Comparison of ENCODE assay signal across 1 cellular context in genomic region chr7:50449881-50450690, GRCh38.
TF ChIP-seq lines count a peak whose summit lies in the region.

TSS of gene FIGNL1 (minus strand) at chr7:50450350. CDS start at chr7:50447287, 3,063 bp downstream.

TF ChIP-seq in K562, 482 proteins besides CTCF, POLR2A, EP300 and RAD21 (continued from another document and continues in another):
- TF ChIP-seq ZFP91 (CRISPR knock-in tag; IDR thresholded peaks at IDR 0.05) (peak; percentile 50; the same call in 1 of the 2 replicates), ZNF311 (CRISPR knock-in tag; IDR thresholded peaks at IDR 0.05) (no peak), MEF2A (IDR thresholded peaks at IDR 0.05; ENCODE audit: control insufficient read depth, low read depth, low read length) (no peak), ADNP (tag; IDR thresholded peaks at IDR 0.05) (no peak), SMARCA5 (IDR thresholded peaks at IDR 0.05) (no peak), DMBX1 (CRISPR knock-in tag; IDR thresholded peaks at IDR 0.05; ENCODE audit: borderline replicate concordance) (peak; percentile 48; the same call in 1 of the 2 replicates), POLR3G (IDR thresholded peaks at IDR 0.05; ENCODE audit: extremely low read depth, insufficient read length, insufficient replicate concordance) (no peak), KDM1A (IDR thresholded peaks at IDR 0.05) (no peak), NELFE (IDR thresholded peaks at IDR 0.05; ENCODE audit: insufficient read depth, insufficient read length) (no peak), NKRF (IDR thresholded peaks at IDR 0.05; ENCODE audit: borderline replicate concordance) (peak; percentile 72; the same call in 1 of the 2 replicates), PHF8 (IDR thresholded peaks at IDR 0.05; ENCODE audit: borderline replicate concordance, low read length) (peak; percentile 79; the same call in 1 of the 2 replicates), TBP (optimal IDR thresholded peaks at IDR 0.05; ENCODE audit: low read depth, low read length) (peak; percentile 65), SMARCE1 (IDR thresholded peaks at IDR 0.05) (no peak), NEUROD1 (IDR thresholded peaks at IDR 0.05; ENCODE audit: borderline replicate concordance, low read depth, low read length, partially characterized antibody) (peak; percentile 25), CREB1 (IDR thresholded peaks at IDR 0.05) (peak; percentile 75; the same call in 1 of the 2 replicates), CREB1 (CRISPR knock-in tag; IDR thresholded peaks at IDR 0.05) (peak; percentile 72), KAT8 (IDR thresholded peaks at IDR 0.05; ENCODE audit: low read depth) (no peak), SRSF1 (IDR thresholded peaks at IDR 0.05; ENCODE audit: low read depth, low read length) (no peak), SAFB2 (IDR thresholded peaks at IDR 0.05; ENCODE audit: borderline replicate concordance, low read depth, low read length, severe bottlenecking) (no peak), ZBED1 (IDR thresholded peaks at IDR 0.05) (0 out of 2 replicates have a peak, but pooled peaks have one; percentile 25), ZNF324 (CRISPR knock-in tag; IDR thresholded peaks at IDR 0.05) (no peak), KDM4B (IDR thresholded peaks at IDR 0.05; ENCODE audit: borderline replicate concordance in 2 of 2, low read depth in 1 of 2) (no peak), MTA3 (IDR thresholded peaks at IDR 0.05; ENCODE audit: borderline replicate concordance) (peak; percentile 66; the same call in 1 of the 2 replicates), SP1 (CRISPR knock-in tag; IDR thresholded peaks at IDR 0.05) (peak; percentile 60), FOXK1 (CRISPR knock-in tag; IDR thresholded peaks at IDR 0.05; ENCODE audit: borderline replicate concordance) (0 out of 2 replicates have a peak, but pooled peaks have one; percentile 48), POLR2B (IDR thresholded peaks at IDR 0.05; ENCODE audit: low read depth, partially characterized antibody) (peak; percentile 76), LEF1 (IDR thresholded peaks at IDR 0.05) (no peak), TAF7 (tag; IDR thresholded peaks at IDR 0.05) (peak; percentile 49; the same call in 1 of the 2 replicates), NR2C2 (CRISPR knock-in tag; IDR thresholded peaks at IDR 0.05) (peak; percentile 68), NR2C2 (tag; IDR thresholded peaks at IDR 0.05) (peak; percentile 59), ETV6 (IDR thresholded peaks at IDR 0.05; ENCODE audit: borderline replicate concordance in 1 of 2, low read depth in 2 of 2, low read length in 1 of 2) (no peak), ETV6 (CRISPR knock-in tag; IDR thresholded peaks at IDR 0.05; ENCODE audit: borderline replicate concordance) (peak; percentile 50; the same call in 1 of the 2 replicates), RFX1 (IDR thresholded peaks at IDR 0.05) (no peak), EWSR1 (IDR thresholded peaks at IDR 0.05; ENCODE audit: borderline replicate concordance, low read depth, partially characterized antibody) (no peak), FOS (IDR thresholded peaks at IDR 0.05; ENCODE audit: extremely low read depth, insufficient read length) (no peak), HDAC2 (IDR thresholded peaks at IDR 0.05) (0 out of 2 replicates have a peak, but pooled peaks have one; percentile 48), GATAD2B (IDR thresholded peaks at IDR 0.05; ENCODE audit: borderline replicate concordance) (0 out of 2 replicates have a peak, but pooled peaks have one; percentile 59), MTF1 (CRISPR knock-in tag; IDR thresholded peaks at IDR 0.05; ENCODE audit: borderline replicate concordance) (0 out of 2 replicates have a peak, but pooled peaks have one; percentile 64), PTRF (tag; IDR thresholded peaks at IDR 0.05) (no peak), RBM25 (IDR thresholded peaks at IDR 0.05; ENCODE audit: low read depth, low read length, severe bottlenecking) (no peak), ZNF785 (CRISPR knock-in tag; IDR thresholded peaks at IDR 0.05) (no peak), ID3 (CRISPR knock-in tag; IDR thresholded peaks at IDR 0.05) (no peak), ID3 (tag; IDR thresholded peaks at IDR 0.05) (no peak)
- TF ChIP-seq, protein P1, sequence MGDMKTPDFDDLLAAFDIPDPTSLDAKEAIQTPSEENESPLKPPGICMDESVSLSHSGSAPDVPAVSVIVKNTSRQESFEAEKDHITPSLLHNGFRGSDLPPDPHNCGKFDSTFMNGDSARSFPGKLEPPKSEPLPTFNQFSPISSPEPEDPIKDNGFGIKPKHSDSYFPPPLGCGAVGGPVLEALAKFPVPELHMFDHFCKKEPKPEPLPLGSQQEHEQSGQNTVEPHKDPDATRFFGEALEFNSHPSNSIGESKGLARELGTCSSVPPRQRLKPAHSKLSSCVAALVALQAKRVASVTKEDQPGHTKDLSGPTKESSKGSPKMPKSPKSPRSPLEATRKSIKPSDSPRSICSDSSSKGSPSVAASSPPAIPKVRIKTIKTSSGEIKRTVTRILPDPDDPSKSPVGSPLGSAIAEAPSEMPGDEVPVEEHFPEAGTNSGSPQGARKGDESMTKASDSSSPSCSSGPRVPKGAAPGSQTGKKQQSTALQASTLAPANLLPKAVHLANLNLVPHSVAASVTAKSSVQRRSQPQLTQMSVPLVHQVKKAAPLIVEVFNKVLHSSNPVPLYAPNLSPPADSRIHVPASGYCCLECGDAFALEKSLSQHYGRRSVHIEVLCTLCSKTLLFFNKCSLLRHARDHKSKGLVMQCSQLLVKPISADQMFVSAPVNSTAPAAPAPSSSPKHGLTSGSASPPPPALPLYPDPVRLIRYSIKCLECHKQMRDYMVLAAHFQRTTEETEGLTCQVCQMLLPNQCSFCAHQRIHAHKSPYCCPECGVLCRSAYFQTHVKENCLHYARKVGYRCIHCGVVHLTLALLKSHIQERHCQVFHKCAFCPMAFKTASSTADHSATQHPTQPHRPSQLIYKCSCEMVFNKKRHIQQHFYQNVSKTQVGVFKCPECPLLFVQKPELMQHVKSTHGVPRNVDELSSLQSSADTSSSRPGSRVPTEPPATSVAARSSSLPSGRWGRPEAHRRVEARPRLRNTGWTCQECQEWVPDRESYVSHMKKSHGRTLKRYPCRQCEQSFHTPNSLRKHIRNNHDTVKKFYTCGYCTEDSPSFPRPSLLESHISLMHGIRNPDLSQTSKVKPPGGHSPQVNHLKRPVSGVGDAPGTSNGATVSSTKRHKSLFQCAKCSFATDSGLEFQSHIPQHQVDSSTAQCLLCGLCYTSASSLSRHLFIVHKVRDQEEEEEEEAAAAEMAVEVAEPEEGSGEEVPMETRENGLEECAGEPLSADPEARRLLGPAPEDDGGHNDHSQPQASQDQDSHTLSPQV (IDR thresholded peaks at IDR 0.05), result peak; percentile 77
- TF ChIP-seq, protein P2, sequence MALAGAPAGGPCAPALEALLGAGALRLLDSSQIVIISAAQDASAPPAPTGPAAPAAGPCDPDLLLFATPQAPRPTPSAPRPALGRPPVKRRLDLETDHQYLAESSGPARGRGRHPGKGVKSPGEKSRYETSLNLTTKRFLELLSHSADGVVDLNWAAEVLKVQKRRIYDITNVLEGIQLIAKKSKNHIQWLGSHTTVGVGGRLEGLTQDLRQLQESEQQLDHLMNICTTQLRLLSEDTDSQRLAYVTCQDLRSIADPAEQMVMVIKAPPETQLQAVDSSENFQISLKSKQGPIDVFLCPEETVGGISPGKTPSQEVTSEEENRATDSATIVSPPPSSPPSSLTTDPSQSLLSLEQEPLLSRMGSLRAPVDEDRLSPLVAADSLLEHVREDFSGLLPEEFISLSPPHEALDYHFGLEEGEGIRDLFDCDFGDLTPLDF (CRISPR knock-in tag; IDR thresholded peaks at IDR 0.05), result 0 out of 2 replicates have a peak, but pooled peaks have one; percentile 78
- TF ChIP-seq, protein P3, sequence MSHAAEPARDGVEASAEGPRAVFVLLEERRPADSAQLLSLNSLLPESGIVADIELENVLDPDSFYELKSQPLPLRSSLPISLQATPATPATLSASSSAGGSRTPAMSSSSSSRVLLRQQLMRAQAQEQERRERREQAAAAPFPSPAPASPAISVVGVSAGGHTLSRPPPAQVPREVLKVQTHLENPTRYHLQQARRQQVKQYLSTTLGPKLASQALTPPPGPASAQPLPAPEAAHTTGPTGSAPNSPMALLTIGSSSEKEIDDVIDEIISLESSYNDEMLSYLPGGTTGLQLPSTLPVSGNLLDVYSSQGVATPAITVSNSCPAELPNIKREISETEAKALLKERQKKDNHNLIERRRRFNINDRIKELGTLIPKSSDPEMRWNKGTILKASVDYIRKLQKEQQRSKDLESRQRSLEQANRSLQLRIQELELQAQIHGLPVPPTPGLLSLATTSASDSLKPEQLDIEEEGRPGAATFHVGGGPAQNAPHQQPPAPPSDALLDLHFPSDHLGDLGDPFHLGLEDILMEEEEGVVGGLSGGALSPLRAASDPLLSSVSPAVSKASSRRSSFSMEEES (CRISPR knock-in tag; IDR thresholded peaks at IDR 0.05), result no peak
- TF ChIP-seq, protein P4, sequence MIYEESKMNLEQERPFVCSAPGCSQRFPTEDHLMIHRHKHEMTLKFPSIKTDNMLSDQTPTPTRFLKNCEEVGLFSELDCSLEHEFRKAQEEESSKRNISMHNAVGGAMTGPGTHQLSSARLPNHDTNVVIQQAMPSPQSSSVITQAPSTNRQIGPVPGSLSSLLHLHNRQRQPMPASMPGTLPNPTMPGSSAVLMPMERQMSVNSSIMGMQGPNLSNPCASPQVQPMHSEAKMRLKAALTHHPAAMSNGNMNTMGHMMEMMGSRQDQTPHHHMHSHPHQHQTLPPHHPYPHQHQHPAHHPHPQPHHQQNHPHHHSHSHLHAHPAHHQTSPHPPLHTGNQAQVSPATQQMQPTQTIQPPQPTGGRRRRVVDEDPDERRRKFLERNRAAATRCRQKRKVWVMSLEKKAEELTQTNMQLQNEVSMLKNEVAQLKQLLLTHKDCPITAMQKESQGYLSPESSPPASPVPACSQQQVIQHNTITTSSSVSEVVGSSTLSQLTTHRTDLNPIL (CRISPR knock-in tag; IDR thresholded peaks at IDR 0.05), result no peak
- TF ChIP-seq, protein P5, sequence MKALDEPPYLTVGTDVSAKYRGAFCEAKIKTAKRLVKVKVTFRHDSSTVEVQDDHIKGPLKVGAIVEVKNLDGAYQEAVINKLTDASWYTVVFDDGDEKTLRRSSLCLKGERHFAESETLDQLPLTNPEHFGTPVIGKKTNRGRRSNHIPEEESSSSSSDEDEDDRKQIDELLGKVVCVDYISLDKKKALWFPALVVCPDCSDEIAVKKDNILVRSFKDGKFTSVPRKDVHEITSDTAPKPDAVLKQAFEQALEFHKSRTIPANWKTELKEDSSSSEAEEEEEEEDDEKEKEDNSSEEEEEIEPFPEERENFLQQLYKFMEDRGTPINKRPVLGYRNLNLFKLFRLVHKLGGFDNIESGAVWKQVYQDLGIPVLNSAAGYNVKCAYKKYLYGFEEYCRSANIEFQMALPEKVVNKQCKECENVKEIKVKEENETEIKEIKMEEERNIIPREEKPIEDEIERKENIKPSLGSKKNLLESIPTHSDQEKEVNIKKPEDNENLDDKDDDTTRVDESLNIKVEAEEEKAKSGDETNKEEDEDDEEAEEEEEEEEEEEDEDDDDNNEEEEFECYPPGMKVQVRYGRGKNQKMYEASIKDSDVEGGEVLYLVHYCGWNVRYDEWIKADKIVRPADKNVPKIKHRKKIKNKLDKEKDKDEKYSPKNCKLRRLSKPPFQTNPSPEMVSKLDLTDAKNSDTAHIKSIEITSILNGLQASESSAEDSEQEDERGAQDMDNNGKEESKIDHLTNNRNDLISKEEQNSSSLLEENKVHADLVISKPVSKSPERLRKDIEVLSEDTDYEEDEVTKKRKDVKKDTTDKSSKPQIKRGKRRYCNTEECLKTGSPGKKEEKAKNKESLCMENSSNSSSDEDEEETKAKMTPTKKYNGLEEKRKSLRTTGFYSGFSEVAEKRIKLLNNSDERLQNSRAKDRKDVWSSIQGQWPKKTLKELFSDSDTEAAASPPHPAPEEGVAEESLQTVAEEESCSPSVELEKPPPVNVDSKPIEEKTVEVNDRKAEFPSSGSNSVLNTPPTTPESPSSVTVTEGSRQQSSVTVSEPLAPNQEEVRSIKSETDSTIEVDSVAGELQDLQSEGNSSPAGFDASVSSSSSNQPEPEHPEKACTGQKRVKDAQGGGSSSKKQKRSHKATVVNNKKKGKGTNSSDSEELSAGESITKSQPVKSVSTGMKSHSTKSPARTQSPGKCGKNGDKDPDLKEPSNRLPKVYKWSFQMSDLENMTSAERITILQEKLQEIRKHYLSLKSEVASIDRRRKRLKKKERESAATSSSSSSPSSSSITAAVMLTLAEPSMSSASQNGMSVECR (CRISPR knock-in tag; IDR thresholded peaks at IDR 0.05), result no peak
